2 cellular contexts compared by ENCODE assay signal in the genomic region with DNA sequence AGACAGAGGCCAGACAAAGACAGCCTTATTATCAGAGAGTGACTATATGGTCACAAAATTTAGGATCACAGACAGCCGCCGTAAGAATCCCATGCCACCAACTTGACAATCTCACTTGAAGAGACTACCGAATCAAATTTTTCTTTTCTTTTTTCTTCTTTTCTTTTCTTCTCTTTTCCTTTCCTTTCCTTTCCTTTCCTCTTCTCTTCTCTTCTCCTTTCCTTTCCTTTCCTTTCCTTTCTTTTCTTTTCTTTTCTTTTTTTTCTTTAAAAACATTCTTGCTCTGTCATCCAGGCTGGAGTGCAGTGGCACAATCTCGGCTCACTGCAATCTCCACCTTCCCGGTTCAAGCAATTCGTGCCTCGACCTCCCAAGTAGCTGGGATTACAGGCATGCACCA.
A peak's percentile ranks its signal among the peaks of the same experiment; 100 is the strongest.
TF ChIP-seq lines count a peak whose summit lies in the region.

No MANE protein-coding gene starts in this region.

TF ChIP-seq in HEK293, 187 proteins besides CTCF, POLR2A, EP300 and RAD21:
- TF ChIP-seq ZNF677 (tag by site-specific recombination; IDR thresholded peaks at IDR 0.05) (no peak), SALL2 (tag by site-specific recombination; IDR thresholded peaks at IDR 0.05; ENCODE audit: borderline replicate concordance) (no peak), PRDM1 (tag by site-specific recombination; IDR thresholded peaks at IDR 0.05) (peak; percentile 92), ZBTB20 (tag by site-specific recombination; IDR thresholded peaks at IDR 0.05) (no peak), OSR2 (tag by site-specific recombination; IDR thresholded peaks at IDR 0.05) (no peak)

TF ChIP-seq in K562, 482 proteins besides CTCF, POLR2A, EP300 and RAD21:
- no peak for TF ChIP-seq NUFIP1 (IDR thresholded peaks at IDR 0.05; ENCODE audit: partially characterized antibody)
- TF ChIP-seq ZNF512 (tag; IDR thresholded peaks at IDR 0.05) = peak; percentile 72
- TF ChIP-seq CBFA2T3 (IDR thresholded peaks at IDR 0.05) = no peak
TF ChIP-seq in K562: peak in this region for 1.
